In the genomic region with DNA sequence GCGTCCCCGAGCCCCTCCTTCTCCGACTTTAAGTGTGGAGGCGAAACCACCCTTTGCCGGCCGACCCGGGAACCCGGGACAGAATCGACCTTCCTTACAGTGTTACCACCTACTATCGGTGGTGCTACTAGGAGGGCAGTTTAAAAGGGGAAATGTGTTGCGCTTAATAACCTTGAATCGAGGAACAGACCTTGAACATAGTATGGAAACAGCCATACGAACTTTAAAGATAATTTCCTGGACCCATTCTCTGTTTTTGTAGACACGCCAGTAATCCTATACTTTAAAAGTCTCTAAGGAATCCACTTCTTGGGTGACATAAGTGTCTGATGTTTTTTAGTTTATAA, we compare ENCODE assay signal across 8 cellular contexts. TPM values are rescaled to one million over a fixed set of nuclear protein-coding genes. Genes with fewer than 3 reads are reported as not detected.
DNase-seq lines count a peak whose midpoint lies in the region; ATAC-seq, FAIRE-seq and TF ChIP-seq lines count a peak whose summit lies in the region.

No MANE protein-coding gene starts in this region.

- H3K27ac ChIP-seq in right atrium auricular region (peak overlapping the region; percentile 97 to 99), vagina (peak overlapping the region; percentile 98)

- ATAC-seq in GM21528 (IDR thresholded peaks at IDR 0.05; ENCODE audit: low FRiP score, unreplicated experiment) = no peak
- ATAC-seq in GM18520 (IDR thresholded peaks at IDR 0.05; ENCODE audit: unreplicated experiment) = no peak
- ATAC-seq in GM19023 (IDR thresholded peaks at IDR 0.05; ENCODE audit: unreplicated experiment) = no peak

- H3K4me1 Mint-ChIP-seq in mesothelial cell of epicardium = peaks cover 30% of the 10 kb centered on the region

- H3K9me3 ChIP-seq in right atrium auricular region (no peaks in the 10 kb centered on the region), vagina (no peaks in the 10 kb centered on the region)

- no peaks in the 10 kb centered on the region for H3K9me3 Mint-ChIP-seq in mesothelial cell of epicardium

- no peak for DNase-seq in right atrium auricular region (ENCODE audit: low spot score)
- no peak for DNase-seq in cardiac septum (ENCODE audit: low spot score)
- no peak for DNase-seq in bronchial epithelial cell (ENCODE audit: low read depth)
- no peak for DNase-seq in mesothelial cell of epicardium (ENCODE audit: low spot score in 2 of 2, unreplicated experiment in 2 of 2)
- no peak for DNase-seq in vagina (ENCODE audit: extremely low spot score in 2 of 2)

- H3K4me3 ChIP-seq in right atrium auricular region (peak overlapping the region; percentile 94 to 97), bronchial epithelial cell (ENCODE audit: low read depth, low read length) (peak overlapping the region; percentile 88), vagina (peak overlapping the region; percentile 71 to 96)

- no peak for TF ChIP-seq POLR2A in vagina (IDR thresholded peaks at IDR 0.05)

- H3K4me3 Mint-ChIP-seq in mesothelial cell of epicardium = peak overlapping the region; percentile 93

- no peaks in the 10 kb centered on the region for H3K27me3 Mint-ChIP-seq in mesothelial cell of epicardium (ENCODE audit: low read depth)

- H3K27ac Mint-ChIP-seq in mesothelial cell of epicardium = peak overlapping the region; percentile 99

- no peak for TF ChIP-seq CTCF in right atrium auricular region (IDR thresholded peaks at IDR 0.05)
- TF ChIP-seq CTCF in bronchial epithelial cell (IDR thresholded peaks at IDR 0.05; ENCODE audit: insufficient read depth, low read length, severe bottlenecking) = no peak
- no peak for TF ChIP-seq CTCF in mesothelial cell of epicardium (IDR thresholded peaks at IDR 0.05; ENCODE audit: unreplicated experiment)
- TF ChIP-seq CTCF in vagina (IDR thresholded peaks at IDR 0.05) = no peak

- H3K27me3 ChIP-seq in right atrium auricular region (no peaks in the 10 kb centered on the region), bronchial epithelial cell (ENCODE audit: control insufficient read depth, insufficient read depth, low read length) (no peaks in the 10 kb centered on the region), vagina (no peaks in the 10 kb centered on the region)

- FAIRE-seq in bronchial epithelial cell (lab: Jason Lieb, UNC) = no peak

- peaks cover 9% of the 10 kb centered on the region for H3K36me3 Mint-ChIP-seq in mesothelial cell of epicardium

- H3K36me3 ChIP-seq in right atrium auricular region (peaks cover 7% of the 10 kb centered on the region), bronchial epithelial cell (ENCODE audit: control insufficient read depth, insufficient read depth, low read length) (peaks cover 5% of the 10 kb centered on the region), vagina (peaks cover 0 to 12% of the 10 kb centered on the region in 2 donors)

- intact Hi-C loops in cardiac septum (cut with DNase I) = loop anchor here (1.0 to 10.0 kb wide), 2 partner anchors 153 to 412 kb away; a partner anchor contains a TSS
- intact Hi-C loops in vagina (cut with DNase I) = loop anchor here (5.0 to 10.0 kb wide), 3 partner anchors 148 to 1701 kb away; a partner anchor contains a TSS

- H3K4me1 ChIP-seq in right atrium auricular region = peaks cover 0 to 16% of the 10 kb centered on the region in 2 donors
- peaks cover 20% of the 10 kb centered on the region for H3K4me1 ChIP-seq in vagina

RNA-seq across cellular contexts. Expression of a gene that starts 1.5 kb away (rescaled TPM):
- 1 to 10 TPM; 4.6 to 7.7 TPM for total RNA-seq in right atrium auricular region
- total RNA-seq in cardiac septum = 6.2 TPM
- total RNA-seq in bronchial epithelial cell = 21.9 and 23.0 TPM in 2 replicates
- total RNA-seq in mesothelial cell of epicardium = 10.1 to 11.4 TPM (median 11.3 TPM) in 3 replicates
- 8.1 TPM for total RNA-seq in vagina
